1 cellular context compared by ENCODE assay signal in the genomic region with DNA sequence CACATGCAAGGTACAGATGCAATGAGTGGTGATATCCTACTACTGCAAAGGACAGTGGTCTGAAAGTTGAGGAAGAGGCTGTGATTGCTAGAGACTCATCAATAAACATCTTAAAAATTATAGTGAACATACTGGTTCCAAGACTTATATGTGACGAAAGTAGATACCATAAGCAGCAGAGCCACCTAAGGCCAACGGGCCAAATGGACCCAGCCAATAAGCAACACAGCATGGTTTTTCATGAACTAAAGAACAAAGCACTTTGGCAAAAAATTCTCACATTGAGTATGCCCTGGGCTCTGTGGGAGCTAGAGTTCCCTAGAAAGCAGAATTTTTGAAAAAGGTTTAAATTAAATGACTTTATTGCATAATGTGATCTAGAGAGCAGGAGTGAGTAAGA.
TF ChIP-seq lines count a peak whose summit lies in the region.

No MANE protein-coding gene starts in this region.

TF ChIP-seq in GM23338, 12 proteins besides CTCF, POLR2A, EP300 and RAD21 (continued from another document):
- TF ChIP-seq, protein P1, sequence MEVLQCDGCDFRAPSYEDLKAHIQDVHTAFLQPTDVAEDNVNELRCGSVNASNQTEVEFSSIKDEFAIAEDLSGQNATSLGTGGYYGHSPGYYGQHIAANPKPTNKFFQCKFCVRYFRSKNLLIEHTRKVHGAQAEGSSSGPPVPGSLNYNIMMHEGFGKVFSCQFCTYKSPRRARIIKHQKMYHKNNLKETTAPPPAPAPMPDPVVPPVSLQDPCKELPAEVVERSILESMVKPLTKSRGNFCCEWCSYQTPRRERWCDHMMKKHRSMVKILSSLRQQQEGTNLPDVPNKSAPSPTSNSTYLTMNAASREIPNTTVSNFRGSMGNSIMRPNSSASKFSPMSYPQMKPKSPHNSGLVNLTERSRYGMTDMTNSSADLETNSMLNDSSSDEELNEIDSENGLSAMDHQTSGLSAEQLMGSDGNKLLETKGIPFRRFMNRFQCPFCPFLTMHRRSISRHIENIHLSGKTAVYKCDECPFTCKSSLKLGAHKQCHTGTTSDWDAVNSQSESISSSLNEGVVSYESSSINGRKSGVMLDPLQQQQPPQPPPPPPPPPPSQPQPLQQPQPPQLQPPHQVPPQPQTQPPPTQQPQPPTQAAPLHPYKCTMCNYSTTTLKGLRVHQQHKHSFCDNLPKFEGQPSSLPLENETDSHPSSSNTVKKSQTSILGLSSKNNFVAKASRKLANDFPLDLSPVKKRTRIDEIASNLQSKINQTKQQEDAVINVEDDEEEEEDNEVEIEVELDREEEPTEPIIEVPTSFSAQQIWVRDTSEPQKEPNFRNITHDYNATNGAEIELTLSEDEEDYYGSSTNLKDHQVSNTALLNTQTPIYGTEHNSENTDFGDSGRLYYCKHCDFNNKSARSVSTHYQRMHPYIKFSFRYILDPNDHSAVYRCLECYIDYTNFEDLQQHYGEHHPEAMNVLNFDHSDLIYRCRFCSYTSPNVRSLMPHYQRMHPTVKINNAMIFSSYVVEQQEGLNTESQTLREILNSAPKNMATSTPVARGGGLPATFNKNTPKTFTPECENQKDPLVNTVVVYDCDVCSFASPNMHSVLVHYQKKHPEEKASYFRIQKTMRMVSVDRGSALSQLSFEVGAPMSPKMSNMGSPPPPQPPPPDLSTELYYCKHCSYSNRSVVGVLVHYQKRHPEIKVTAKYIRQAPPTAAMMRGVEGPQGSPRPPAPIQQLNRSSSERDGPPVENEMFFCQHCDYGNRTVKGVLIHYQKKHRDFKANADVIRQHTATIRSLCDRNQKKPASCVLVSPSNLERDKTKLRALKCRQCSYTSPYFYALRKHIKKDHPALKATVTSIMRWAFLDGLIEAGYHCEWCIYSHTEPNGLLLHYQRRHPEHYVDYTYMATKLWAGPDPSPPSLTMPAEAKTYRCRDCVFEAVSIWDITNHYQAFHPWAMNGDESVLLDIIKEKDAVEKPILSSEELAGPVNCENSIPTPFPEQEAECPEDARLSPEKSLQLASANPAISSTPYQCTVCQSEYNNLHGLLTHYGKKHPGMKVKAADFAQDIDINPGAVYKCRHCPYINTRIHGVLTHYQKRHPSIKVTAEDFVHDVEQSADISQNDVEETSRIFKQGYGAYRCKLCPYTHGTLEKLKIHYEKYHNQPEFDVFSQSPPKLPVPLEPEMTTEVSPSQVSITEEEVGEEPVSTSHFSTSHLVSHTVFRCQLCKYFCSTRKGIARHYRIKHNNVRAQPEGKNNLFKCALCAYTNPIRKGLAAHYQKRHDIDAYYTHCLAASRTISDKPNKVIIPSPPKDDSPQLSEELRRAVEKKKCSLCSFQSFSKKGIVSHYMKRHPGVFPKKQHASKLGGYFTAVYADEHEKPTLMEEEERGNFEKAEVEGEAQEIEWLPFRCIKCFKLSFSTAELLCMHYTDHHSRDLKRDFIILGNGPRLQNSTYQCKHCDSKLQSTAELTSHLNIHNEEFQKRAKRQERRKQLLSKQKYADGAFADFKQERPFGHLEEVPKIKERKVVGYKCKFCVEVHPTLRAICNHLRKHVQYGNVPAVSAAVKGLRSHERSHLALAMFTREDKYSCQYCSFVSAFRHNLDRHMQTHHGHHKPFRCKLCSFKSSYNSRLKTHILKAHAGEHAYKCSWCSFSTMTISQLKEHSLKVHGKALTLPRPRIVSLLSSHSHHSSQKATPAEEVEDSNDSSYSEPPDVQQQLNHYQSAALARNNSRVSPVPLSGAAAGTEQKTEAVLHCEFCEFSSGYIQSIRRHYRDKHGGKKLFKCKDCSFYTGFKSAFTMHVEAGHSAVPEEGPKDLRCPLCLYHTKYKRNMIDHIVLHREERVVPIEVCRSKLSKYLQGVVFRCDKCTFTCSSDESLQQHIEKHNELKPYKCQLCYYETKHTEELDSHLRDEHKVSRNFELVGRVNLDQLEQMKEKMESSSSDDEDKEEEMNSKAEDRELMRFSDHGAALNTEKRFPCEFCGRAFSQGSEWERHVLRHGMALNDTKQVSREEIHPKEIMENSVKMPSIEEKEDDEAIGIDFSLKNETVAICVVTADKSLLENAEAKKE (CRISPR knock-in tag; IDR thresholded peaks at IDR 0.05), result no peak
- no peak for TF ChIP-seq EZH2 (IDR thresholded peaks at IDR 0.05; ENCODE audit: low read depth, unreplicated experiment)
- no peak for TF ChIP-seq ZNF114 (CRISPR knock-in tag; IDR thresholded peaks at IDR 0.05)
- no peak for TF ChIP-seq ZNF331 (CRISPR knock-in tag; IDR thresholded peaks at IDR 0.05; ENCODE audit: low read depth)
- no peak for TF ChIP-seq REST (IDR thresholded peaks at IDR 0.05; ENCODE audit: unreplicated experiment)
- TF ChIP-seq, protein P2, sequence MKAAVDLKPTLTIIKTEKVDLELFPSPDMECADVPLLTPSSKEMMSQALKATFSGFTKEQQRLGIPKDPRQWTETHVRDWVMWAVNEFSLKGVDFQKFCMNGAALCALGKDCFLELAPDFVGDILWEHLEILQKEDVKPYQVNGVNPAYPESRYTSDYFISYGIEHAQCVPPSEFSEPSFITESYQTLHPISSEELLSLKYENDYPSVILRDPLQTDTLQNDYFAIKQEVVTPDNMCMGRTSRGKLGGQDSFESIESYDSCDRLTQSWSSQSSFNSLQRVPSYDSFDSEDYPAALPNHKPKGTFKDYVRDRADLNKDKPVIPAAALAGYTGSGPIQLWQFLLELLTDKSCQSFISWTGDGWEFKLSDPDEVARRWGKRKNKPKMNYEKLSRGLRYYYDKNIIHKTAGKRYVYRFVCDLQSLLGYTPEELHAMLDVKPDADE (IDR thresholded peaks at IDR 0.05), result no peak
